ENCODE assay signal across 20 cellular contexts in genomic region chr4:181987392-181987791, GRCh38.
"Had no signal": no experiment of that assay in that cellular context is flagged by ENCODE, and none has a peak within 500 bp of the region (broad histone marks: within the 10 kb centered on the region; RNA-seq: fewer than 3 reads in every experiment).

No MANE protein-coding gene starts in this region.

- ATAC-seq: Right ventricle myocardium inferior had no signal

- H3K4me1 ChIP-seq: Peyer's patch had no signal

- H3K9me3 ChIP-seq: Peyer's patch, SJSA1 had no signal

- H3K27me3 ChIP-seq: Peyer's patch, SJSA1 had no signal

- H3K27ac ChIP-seq: PC-9, Peyer's patch, SJSA1, SK-N-MC had no signal

- H3K36me3 ChIP-seq: Peyer's patch, SJSA1 had no signal

- DNase-seq: KBM-7, NCI-H1092, NCI-H1105 treated with DMSO at 0.1 percent for 48 hours, NCI-H1417 treated with DMSO at 0.1 percent for 48 hours, NCI-H146, NCI-H1694 treated with DMSO at 0.1 percent for 48 hours, NCI-H1930, NCI-H2081, NCI-H2107, NCI-H2227 treated with DMSO at 0.1 percent for 48 hours, NCI-H524, NCI-H526 treated with DMSO at 0.1 percent for 48 hours, NCI-H748 treated with DMSO at 0.1 percent for 48 hours, OCI-M1, PC-9, Peyer's patch, SIG-M5 had no signal

- H3K4me3 ChIP-seq: PC-9, Peyer's patch, SJSA1, SK-N-MC had no signal

- H2AFZ ChIP-seq: PC-9 had no signal

- H3K4me2 ChIP-seq: PC-9 had no signal
